22 cellular contexts compared by ENCODE assay signal in genomic region chr5:79890119-79890870, GRCh38.
"Had no signal": no experiment of that assay in that cellular context is flagged by ENCODE, and none has a peak within 500 bp of the region (broad histone marks: within the 10 kb centered on the region; RNA-seq: fewer than 3 reads in every experiment).

No MANE protein-coding gene starts in this region.

- H3K9me3 ChIP-seq: body of pancreas, neutrophil, upper lobe of right lung had no signal

- H3K4me1 ChIP-seq: body of pancreas, heart left ventricle, parathyroid adenoma, upper lobe of right lung had no signal

- FAIRE-seq: endothelial cell of umbilical vein, islet of Langerhans had no signal

- H3K79me2 ChIP-seq: parathyroid adenoma had no signal

- H2AFZ ChIP-seq: parathyroid adenoma had no signal

- H3K36me3 ChIP-seq: heart left ventricle, neutrophil, upper lobe of right lung had no signal

- H3K9ac ChIP-seq: parathyroid adenoma had no signal

- H3K27ac ChIP-seq: body of pancreas, heart left ventricle, neutrophil, parathyroid adenoma, upper lobe of right lung, VCaP had no signal

- H3K4me3 ChIP-seq: body of pancreas, heart left ventricle, upper lobe of right lung had no signal

- DNase-seq: activated CD4-positive, alpha-beta memory T cell treated with anti-CD3 and anti-CD28 coated beads, Interleukin-2, amount 10 ng/mL, durations not matched to agents 7 days and 5 days; activated CD4-positive, alpha-beta T cell treated with anti-CD3 and anti-CD28 coated beads, Interleukin-2, amount 10 ng/mL, durations not matched to agents 24 days and 14 days; activated CD8-positive, alpha-beta memory T cell treated with anti-CD3 and anti-CD28 coated beads, Interleukin-2, amount 10 ng/mL, durations not matched to agents 7 days and 5 days; activated effector memory CD4-positive, alpha-beta T cell treated with anti-CD3 and anti-CD28 coated beads, Interleukin-2, amount 50 U/mL, for 16 hours; activated naive CD4-positive, alpha-beta T cell treated with anti-CD3 and anti-CD28 coated beads, Interleukin-2, amount 50 U/mL, for 16 hours; activated naive CD8-positive, alpha-beta T cell treated with anti-CD3 and anti-CD28 coated beads, Interleukin-2, amount 50 U/mL, for 24 hours; activated T-cell treated with anti-CD3 and anti-CD28 coated beads for 4 hours; body of pancreas; effector memory CD8-positive, alpha-beta T cell; foreskin melanocyte; heart left ventricle; left cardiac atrium; stimulated activated CD4-positive, alpha-beta T cell treated with anti-CD3 and anti-CD28 coated beads, Interleukin-4, amount 100 ng/mL, for 24 hours; stimulated activated naive CD4-positive, alpha-beta T cell treated with Interleukin-2 at 50 U/mL for 16 hours; upper lobe of right lung had no signal

- ATAC-seq: activated CD4-positive, CD25-positive, alpha-beta regulatory T cell treated with anti-CD3 and anti-CD28 coated beads, Interleukin-2, amount 50 U/mL, for 24 hours; activated CD8-positive, alpha-beta memory T cell treated with anti-CD3 and anti-CD28 coated beads, Interleukin-2, amount 10 ng/mL, durations not matched to agents 7 days and 5 days; activated naive CD8-positive, alpha-beta T cell treated with anti-CD3 and anti-CD28 coated beads, Interleukin-2, amount 50 U/mL, for 24 hours; body of pancreas; effector memory CD8-positive, alpha-beta T cell; esophagus mucosa; left cardiac atrium; upper lobe of right lung had no signal

- H3K27me3 ChIP-seq: body of pancreas had no signal
